1 cellular context compared by ENCODE assay signal in genomic region chr21:34092241-34092921, GRCh38.
A peak's percentile ranks its signal among the peaks of the same experiment; 100 is the strongest.
TF ChIP-seq lines count a peak whose summit lies in the region.

No MANE protein-coding gene starts in this region.

TF ChIP-seq in GM12878, 131 proteins besides CTCF, POLR2A, EP300 and RAD21:
- TF ChIP-seq SPI1 (IDR thresholded peaks at IDR 0.05; ENCODE audit: borderline replicate concordance, insufficient read depth, low read depth, low read length) (peak; percentile 63; the same call in 1 of the 2 replicates), EZH2 (IDR thresholded peaks at IDR 0.05; ENCODE audit: borderline replicate concordance, control insufficient read depth, low read depth, low read length) (no peak)
